In genomic region chr17:10702574-10702973, GRCh38 we compare ENCODE assay signal across 10 cellular contexts. TPM values are rescaled to one million over a fixed set of nuclear protein-coding genes. Genes with fewer than 3 reads are reported as not detected.
DNase-seq lines count a peak whose midpoint lies in the region; ATAC-seq, FAIRE-seq and TF ChIP-seq lines count a peak whose summit lies in the region.
"Had no signal": no experiment of that assay in that cellular context is flagged by ENCODE, and none has a peak within 500 bp of the region (broad histone marks: within the 10 kb centered on the region; RNA-seq: fewer than 3 reads in every experiment).

No MANE protein-coding gene starts in this region.

- H3K4me3 Mint-ChIP-seq in activated T-helper 1 cell treated with anti-CD3 and anti-CD28 coated beads, Interleukin-12 subunit alpha, Interleukin-12 subunit beta, Interleukin-2, Interleukin-4 antibody, amounts not matched to agents 30 ng/mL and 10 ng/mL and 1 ng/mL, durations not matched to agents 14 hours and 24 hours and 36 hours: peak overlapping the region; percentile 9

- no peak for ATAC-seq in GM19395 (IDR thresholded peaks at IDR 0.05; ENCODE audit: unreplicated experiment)
- no peak for ATAC-seq in GM21717 (IDR thresholded peaks at IDR 0.05; ENCODE audit: unreplicated experiment)

- intact Hi-C loops in activated T-helper 1 cell treated with anti-CD3 and anti-CD28 coated beads, Interleukin-12 subunit alpha, Interleukin-12 subunit beta, Interleukin-2, Interleukin-4 antibody, amounts not matched to agents 30 ng/mL and 10 ng/mL and 1 ng/mL, durations not matched to agents 14 hours and 24 hours and 36 hours (cut with micrococcal nuclease): no loop called here

- H3K27me3 Mint-ChIP-seq in activated T-helper 1 cell treated with anti-CD3 and anti-CD28 coated beads, Interleukin-12 subunit alpha, Interleukin-12 subunit beta, Interleukin-2, Interleukin-4 antibody, amounts not matched to agents 30 ng/mL and 10 ng/mL and 1 ng/mL, durations not matched to agents 14 hours and 24 hours and 36 hours (ENCODE audit: insufficient read depth): no peaks in the 10 kb centered on the region

- TF ChIP-seq POLR2A in H54 (IDR thresholded peaks at IDR 0.05; ENCODE audit: low read depth, low read length): no peak

- peak; percentile 73 for FAIRE-seq in H54 (lab: Jason Lieb, UNC)

- DNase-seq in CD1c-positive myeloid dendritic cell (ENCODE audit: extremely low spot score): peak; percentile 20
- DNase-seq in H54 (ENCODE audit: insufficient read length, low spot score): no peak
- no peak for DNase-seq in activated T-helper 1 cell treated with anti-CD3 and anti-CD28 coated beads, Interleukin-12 subunit alpha, Interleukin-12 subunit beta, Interleukin-2, Interleukin-4 antibody, amounts not matched to agents 30 ng/mL and 10 ng/mL and 1 ng/mL, durations not matched to agents 14 hours and 24 hours and 36 hours (ENCODE audit: low spot score)
- DNase-seq in kidney glomerular epithelial cell (lab: John Stamatoyannopoulos, UW): peak; percentile 21
- no peak for DNase-seq in stimulated activated naive CD4-positive, alpha-beta T cell (lab: John Stamatoyannopoulos, UW)
- no peak for DNase-seq in SKM-1 (lab: John Stamatoyannopoulos, UW; ENCODE audit: unreplicated experiment)
- DNase-seq: MM.1S, tibial artery had no signal

- peaks cover 32% of the 10 kb centered on the region for H3K36me3 Mint-ChIP-seq in activated T-helper 1 cell treated with anti-CD3 and anti-CD28 coated beads, Interleukin-12 subunit alpha, Interleukin-12 subunit beta, Interleukin-2, Interleukin-4 antibody, amounts not matched to agents 30 ng/mL and 10 ng/mL and 1 ng/mL, durations not matched to agents 14 hours and 24 hours and 36 hours (ENCODE audit: low read depth)

- H3K9me3 Mint-ChIP-seq in activated T-helper 1 cell treated with anti-CD3 and anti-CD28 coated beads, Interleukin-12 subunit alpha, Interleukin-12 subunit beta, Interleukin-2, Interleukin-4 antibody, amounts not matched to agents 30 ng/mL and 10 ng/mL and 1 ng/mL, durations not matched to agents 14 hours and 24 hours and 36 hours: no peaks in the 10 kb centered on the region

- peaks cover 58% of the 10 kb centered on the region for H3K4me1 Mint-ChIP-seq in activated T-helper 1 cell treated with anti-CD3 and anti-CD28 coated beads, Interleukin-12 subunit alpha, Interleukin-12 subunit beta, Interleukin-2, Interleukin-4 antibody, amounts not matched to agents 30 ng/mL and 10 ng/mL and 1 ng/mL, durations not matched to agents 14 hours and 24 hours and 36 hours (ENCODE audit: low read depth)

- H3K27ac Mint-ChIP-seq in activated T-helper 1 cell treated with anti-CD3 and anti-CD28 coated beads, Interleukin-12 subunit alpha, Interleukin-12 subunit beta, Interleukin-2, Interleukin-4 antibody, amounts not matched to agents 30 ng/mL and 10 ng/mL and 1 ng/mL, durations not matched to agents 14 hours and 24 hours and 36 hours: peak overlapping the region; percentile 21

RNA-seq across cellular contexts. Expression of gene ADPRM, which starts 5.2 kb away (rescaled TPM):
- total RNA-seq in activated T-helper 1 cell treated with anti-CD3 and anti-CD28 coated beads, Interleukin-12 subunit alpha, Interleukin-12 subunit beta, Interleukin-2, Interleukin-4 antibody, amounts not matched to agents 30 ng/mL and 10 ng/mL and 1 ng/mL, durations not matched to agents 14 hours and 24 hours and 36 hours: 10.3 and 12.6 TPM in 2 replicates

RNA-seq across cellular contexts. Expression of gene SCO1, which starts 5.2 kb away (rescaled TPM):
- 42.0 and 43.7 TPM in 2 replicates for total RNA-seq in activated T-helper 1 cell treated with anti-CD3 and anti-CD28 coated beads, Interleukin-12 subunit alpha, Interleukin-12 subunit beta, Interleukin-2, Interleukin-4 antibody, amounts not matched to agents 30 ng/mL and 10 ng/mL and 1 ng/mL, durations not matched to agents 14 hours and 24 hours and 36 hours

RNA-seq across cellular contexts. Expression of gene TMEM220, which starts 27.2 kb away (rescaled TPM):
- 0.98 and 1.3 TPM in 2 replicates for total RNA-seq in activated T-helper 1 cell treated with anti-CD3 and anti-CD28 coated beads, Interleukin-12 subunit alpha, Interleukin-12 subunit beta, Interleukin-2, Interleukin-4 antibody, amounts not matched to agents 30 ng/mL and 10 ng/mL and 1 ng/mL, durations not matched to agents 14 hours and 24 hours and 36 hours

RNA-seq across cellular contexts. Expression of gene MYH3, which starts 45.5 kb away (rescaled TPM):
- 6.5 and 7.3 TPM in 2 replicates for total RNA-seq in activated T-helper 1 cell treated with anti-CD3 and anti-CD28 coated beads, Interleukin-12 subunit alpha, Interleukin-12 subunit beta, Interleukin-2, Interleukin-4 antibody, amounts not matched to agents 30 ng/mL and 10 ng/mL and 1 ng/mL, durations not matched to agents 14 hours and 24 hours and 36 hours

Comparison
In these comparisons a context has a peak if more than half of its experiments do, and no peak if none do; other contexts are left out.
1. DNase-seq: peak in CD1c-positive myeloid dendritic cell (single experiment) and kidney glomerular epithelial cell (single experiment); none in H54 (single experiment), activated T-helper 1 cell treated with anti-CD3 and anti-CD28 coated beads, Interleukin-12 subunit alpha, Interleukin-12 subunit beta, Interleukin-2, Interleukin-4 antibody, amounts not matched to agents 30 ng/mL and 10 ng/mL and 1 ng/mL, durations not matched to agents 14 hours and 24 hours and 36 hours (single experiment), stimulated activated naive CD4-positive, alpha-beta T cell (0 of 6) and SKM-1 (single experiment).